Comparison of ENCODE assay signal across 9 cellular contexts in genomic region chr18:48545690-48546365, GRCh38. TPM values are rescaled to one million over a fixed set of nuclear protein-coding genes. Genes with fewer than 3 reads are reported as not detected.
DNase-seq lines count a peak whose midpoint lies in the region; ATAC-seq, FAIRE-seq and TF ChIP-seq lines count a peak whose summit lies in the region.
"Had no signal": no experiment of that assay in that cellular context is flagged by ENCODE, and none has a peak within 500 bp of the region (broad histone marks: within the 10 kb centered on the region; RNA-seq: fewer than 3 reads in every experiment).

No MANE protein-coding gene starts in this region.

- H3K36me3 ChIP-seq in BE2C (no peaks in the 10 kb centered on the region), left lung (no peaks in the 10 kb centered on the region)

- H3K4me1 ChIP-seq in BE2C (peaks cover 27% of the 10 kb centered on the region), left lung (peaks cover 15 to 36% of the 10 kb centered on the region in 2 donors)

- no peaks in the 10 kb centered on the region for H3K27me3 ChIP-seq in BE2C
- no peaks in the 10 kb centered on the region for H3K27me3 ChIP-seq in left lung

- peaks cover 11% of the 10 kb centered on the region for H3K4me1 Mint-ChIP-seq in activated T-helper 2 cell treated with anti-CD3 and anti-CD28 coated beads, Interferon-gamma antibody, Interleukin-2, Interleukin-4, amounts not matched to agents 10 μg/mL and 5 μg/mL and 100 μg/mL, durations not matched to agents 14 hours and 24 hours and 36 hours (ENCODE audit: low read depth)
- peaks cover 0 to 8% (median 2%) of the 10 kb centered on the region in 4 donors for H3K4me1 Mint-ChIP-seq in naive thymus-derived CD8-positive, alpha-beta T cell

- H3K36me3 Mint-ChIP-seq in activated T-helper 2 cell treated with anti-CD3 and anti-CD28 coated beads, Interferon-gamma antibody, Interleukin-2, Interleukin-4, amounts not matched to agents 10 μg/mL and 5 μg/mL and 100 μg/mL, durations not matched to agents 14 hours and 24 hours and 36 hours (ENCODE audit: low read depth): no peaks in the 10 kb centered on the region
- no peaks in the 10 kb centered on the region for H3K36me3 Mint-ChIP-seq in naive thymus-derived CD8-positive, alpha-beta T cell

- peaks cover 14% of the 10 kb centered on the region for H3K27me3 Mint-ChIP-seq in activated T-helper 2 cell treated with anti-CD3 and anti-CD28 coated beads, Interferon-gamma antibody, Interleukin-2, Interleukin-4, amounts not matched to agents 10 μg/mL and 5 μg/mL and 100 μg/mL, durations not matched to agents 14 hours and 24 hours and 36 hours (ENCODE audit: low read depth)
- peaks cover 1 to 26% (median 10%) of the 10 kb centered on the region in 5 donors for H3K27me3 Mint-ChIP-seq in naive thymus-derived CD8-positive, alpha-beta T cell

- H3K4me3 ChIP-seq in BE2C (ENCODE audit: low read depth, low read length) (no peak overlapping the region), coronary artery (peak overlapping the region; percentile 42), left lung (no peak overlapping the region)

- ATAC-seq in left lung (peak; percentile 1), GM19395 (IDR thresholded peaks at IDR 0.05; ENCODE audit: unreplicated experiment) (no peak)
- ATAC-seq in naive thymus-derived CD8-positive, alpha-beta T cell: no peak

- TF ChIP-seq CTCF in BE2C (IDR thresholded peaks at IDR 0.05; ENCODE audit: low read depth, low read length): no peak
- TF ChIP-seq CTCF in coronary artery (IDR thresholded peaks at IDR 0.05): no peak
- TF ChIP-seq CTCF in left lung (IDR thresholded peaks at IDR 0.05): no peak

- no peak for FAIRE-seq in urothelium cell line (lab: Jason Lieb, UNC)
- FAIRE-seq: TTC549 had no signal

- no peaks in the 10 kb centered on the region for H3K9me3 ChIP-seq in BE2C
- no peaks in the 10 kb centered on the region for H3K9me3 ChIP-seq in left lung

- intact Hi-C loops in left lung (cut with DNase I): no loop called here
- intact Hi-C loops in activated T-helper 2 cell treated with anti-CD3 and anti-CD28 coated beads, Interferon-gamma antibody, Interleukin-2, Interleukin-4, amounts not matched to agents 10 μg/mL and 5 μg/mL and 100 μg/mL, durations not matched to agents 14 hours and 24 hours and 36 hours (cut with micrococcal nuclease): no loop called here

- H3K9me3 Mint-ChIP-seq in activated T-helper 2 cell treated with anti-CD3 and anti-CD28 coated beads, Interferon-gamma antibody, Interleukin-2, Interleukin-4, amounts not matched to agents 10 μg/mL and 5 μg/mL and 100 μg/mL, durations not matched to agents 14 hours and 24 hours and 36 hours: no peaks in the 10 kb centered on the region
- H3K9me3 Mint-ChIP-seq in naive thymus-derived CD8-positive, alpha-beta T cell: no peaks in the 10 kb centered on the region

- H3K4me3 Mint-ChIP-seq in activated T-helper 2 cell treated with anti-CD3 and anti-CD28 coated beads, Interferon-gamma antibody, Interleukin-2, Interleukin-4, amounts not matched to agents 10 μg/mL and 5 μg/mL and 100 μg/mL, durations not matched to agents 14 hours and 24 hours and 36 hours (ENCODE audit: low read depth): no peak overlapping the region
- H3K4me3 Mint-ChIP-seq in naive thymus-derived CD8-positive, alpha-beta T cell: no peak overlapping the region

- POLR2A ChIA-PET in naive thymus-derived CD8-positive, alpha-beta T cell (lab: Charles Lee): no interaction called here

- H3K27ac Mint-ChIP-seq in activated T-helper 2 cell treated with anti-CD3 and anti-CD28 coated beads, Interferon-gamma antibody, Interleukin-2, Interleukin-4, amounts not matched to agents 10 μg/mL and 5 μg/mL and 100 μg/mL, durations not matched to agents 14 hours and 24 hours and 36 hours: no peak overlapping the region
- H3K27ac Mint-ChIP-seq in naive thymus-derived CD8-positive, alpha-beta T cell: no peak overlapping the region

- peak overlapping the region; percentile 42 to 82 for H3K27ac ChIP-seq in coronary artery
- H3K27ac ChIP-seq in left lung: no peak overlapping the region

- DNase-seq in BE2C (peak; percentile 79), NCI-H2171 treated with DMSO at 0.1 percent for 48 hours (lab: John Stamatoyannopoulos, UW) (peak; percentile 65), coronary artery (ENCODE audit: low spot score) (peak; percentile 81), left lung (peak; percentile 49 to 75), urothelium cell line (ENCODE audit: low spot score) (peak; percentile 26)
- no peak for DNase-seq in activated T-helper 2 cell treated with anti-CD3 and anti-CD28 coated beads, Interferon-gamma antibody, Interleukin-2, Interleukin-4, amounts not matched to agents 10 μg/mL and 5 μg/mL and 100 μg/mL, durations not matched to agents 14 hours and 24 hours and 36 hours (ENCODE audit: low spot score)
- DNase-seq in naive thymus-derived CD8-positive, alpha-beta T cell: no peak

RNA-seq across cellular contexts. Expression of gene CTIF, which starts 7.0 kb away (rescaled TPM):
- 55.4 TPM for polyA plus RNA-seq in BE2C (2012; ENCODE audit: insufficient read depth, insufficient read length, low read depth)
- total RNA-seq in left lung: 10 to 100 TPM; 37.1 to 46.1 TPM
- total RNA-seq in activated T-helper 2 cell treated with anti-CD3 and anti-CD28 coated beads, Interferon-gamma antibody, Interleukin-2, Interleukin-4, amounts not matched to agents 10 μg/mL and 5 μg/mL and 100 μg/mL, durations not matched to agents 14 hours and 24 hours and 36 hours: 7.0 and 7.5 TPM in 2 replicates
- total RNA-seq in naive thymus-derived CD8-positive, alpha-beta T cell: 1 to 10 TPM; 2.0 to 3.4 TPM
- polyA plus RNA-seq in naive thymus-derived CD8-positive, alpha-beta T cell: under 1 TPM in 1 of 3 donors, not detected in 2; 0.06 TPM

Comparison
In these comparisons a context has a peak if more than half of its experiments do, and no peak if none do; other contexts are left out.
1. DNase-seq: peak in BE2C (single experiment), NCI-H2171 treated with DMSO at 0.1 percent for 48 hours (single experiment), coronary artery (single experiment), left lung (2 of 2) and urothelium cell line (single experiment); none in activated T-helper 2 cell treated with anti-CD3 and anti-CD28 coated beads, Interferon-gamma antibody, Interleukin-2, Interleukin-4, amounts not matched to agents 10 μg/mL and 5 μg/mL and 100 μg/mL, durations not matched to agents 14 hours and 24 hours and 36 hours (single experiment) and naive thymus-derived CD8-positive, alpha-beta T cell (0 of 10).
2. H3K27ac ChIP-seq: peak in coronary artery (2 of 2); none in left lung (0 of 2).